Comparison of ENCODE assay signal across 8 cellular contexts in the genomic region with DNA sequence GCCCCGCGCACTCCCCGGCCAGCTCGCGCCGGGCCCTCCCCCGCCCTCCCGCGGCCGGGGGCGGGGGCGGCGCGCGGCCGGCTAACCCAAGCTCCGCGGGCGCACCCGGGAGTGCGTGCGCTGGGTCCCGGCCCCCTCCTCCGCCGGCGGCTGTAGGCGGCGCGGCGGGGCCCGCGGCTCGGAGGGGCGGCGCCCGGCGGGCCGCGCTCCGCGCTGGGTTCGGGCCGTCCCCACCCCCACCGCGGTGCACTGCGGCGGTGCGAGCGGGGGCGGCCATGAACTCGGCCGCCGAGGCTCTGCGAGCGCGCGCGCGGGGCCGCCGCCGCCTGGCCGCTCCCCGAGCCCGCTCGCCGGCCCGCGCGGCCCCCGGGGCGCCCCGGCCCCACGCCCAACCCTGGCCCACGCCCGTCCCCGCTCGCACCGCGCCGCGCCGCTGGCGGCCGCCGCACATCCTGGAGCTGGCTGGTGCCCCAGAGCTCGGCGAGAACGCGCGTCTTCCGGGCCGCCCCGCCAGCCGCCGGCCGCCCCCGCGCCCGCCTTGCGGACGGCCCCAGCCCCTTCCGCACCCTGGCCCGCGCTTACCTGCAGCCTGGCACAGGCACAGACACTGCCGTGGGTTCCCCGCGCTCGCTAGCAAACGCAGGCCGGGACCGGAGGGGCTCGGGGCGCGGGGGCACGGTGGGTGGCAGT. TPM values are rescaled to one million over a fixed set of nuclear protein-coding genes. Genes with fewer than 3 reads are reported as not detected.
A peak's percentile ranks its signal among the peaks of the same experiment; 100 is the strongest.
DNase-seq lines count a peak whose midpoint lies in the region; ATAC-seq, FAIRE-seq and TF ChIP-seq lines count a peak whose summit lies in the region.

Gene ZBTB14, minus strand, starts transcription at position 496 of the 690 bp plus-strand sequence. CDS start 2,480 bp downstream, outside the sequence.

- no peaks in the 10 kb centered on the region for H3K9me2 ChIP-seq in MM.1S (replicated peaks; ENCODE audit: insufficient read depth, low read length)

- peaks cover 32% of the 10 kb centered on the region for H3K4me1 Mint-ChIP-seq in central memory CD8-positive, alpha-beta T cell

- H3K27ac ChIP-seq in MM.1S (ENCODE audit: low read length) (peak within 1 kb of the TSS; percentile 88), keratinocyte (ENCODE audit: control insufficient read depth, insufficient read depth, low read length) (peak within 1 kb of the TSS; percentile 68)

- TF ChIP-seq CTCF in GM12865 (IDR thresholded peaks at IDR 0.05; ENCODE audit: insufficient read depth, low read depth, low read length, missing control alignments) = no peak
- TF ChIP-seq CTCF in MM.1S (IDR thresholded peaks at IDR 0.05; ENCODE audit: low read length) = no peak
- TF ChIP-seq CTCF in keratinocyte (optimal IDR thresholded peaks at IDR 0.05 in 1 of 3, IDR thresholded peaks at IDR 0.05 in 1 of 3, conservative IDR thresholded peaks at IDR 0.05 in 1 of 3; ENCODE audit: extremely low read depth in 1 of 3, insufficient read depth in 2 of 3, low read length in 3 of 3) = no peak

- H3K9ac ChIP-seq in MM.1S (ENCODE audit: low read length) (peak within 1 kb of the TSS; percentile 87), keratinocyte (ENCODE audit: control insufficient read depth, extremely low read depth, insufficient read depth, low read length) (peak within 1 kb of the TSS; percentile 78)

- H3K4me3 ChIP-seq in GM12865 (ENCODE audit: low read depth, low read length) (peak within 1 kb of the TSS; percentile 75), MM.1S (ENCODE audit: low read length) (peak within 1 kb of the TSS; percentile 88), keratinocyte (ENCODE audit: control insufficient read depth in 2 of 3, extremely low read depth in 1 of 3, insufficient read depth in 2 of 3, low read depth in 1 of 3, low read length in 3 of 3) (peak within 1 kb of the TSS; percentile 62 to 84 (median 80))

- 0 out of 2 replicates have a peak, but pooled peaks have one; percentile 5 for TF ChIP-seq POLR2A in H54 (IDR thresholded peaks at IDR 0.05; ENCODE audit: low read depth, low read length)

- no peaks in the 10 kb centered on the region for H4K20me1 ChIP-seq in MM.1S (ENCODE audit: insufficient read depth, low read length)
- no peaks in the 10 kb centered on the region for H4K20me1 ChIP-seq in keratinocyte (ENCODE audit: control insufficient read depth, extremely low read depth, insufficient read depth, low read length)

- peaks cover 3% of the 10 kb centered on the region for H3K27me3 Mint-ChIP-seq in central memory CD8-positive, alpha-beta T cell

- dilution Hi-C loops in keratinocyte (cut with MboI; ENCODE audit: extremely low pct_ligation_motif_present, low sequenced_read_pairs) = no loop called here

- H3K9me3 Mint-ChIP-seq in central memory CD8-positive, alpha-beta T cell = no peaks in the 10 kb centered on the region

- H3K9me1 ChIP-seq in keratinocyte (ENCODE audit: control insufficient read depth, extremely low read depth, insufficient read depth, low read length) = no peaks in the 10 kb centered on the region

- DNase-seq in GM12865 (ENCODE audit: low read depth) (peak; percentile 76), H54 (ENCODE audit: insufficient read length, low spot score) (peak; percentile 50), MM.1S (peak; percentile 56), keratinocyte (ENCODE audit: low read depth, low spot score) (no peak), DMS153 treated with DMSO at 0.1 percent for 48 hours (lab: John Stamatoyannopoulos, UW; ENCODE audit: unreplicated experiment) (no peak)
- peak; percentile 58 to 72 for DNase-seq in central memory CD8-positive, alpha-beta T cell (ENCODE audit: low spot score in 2 of 2)
- DNase-seq in stimulated activated CD4-positive, alpha-beta T cell treated with anti-CD3 and anti-CD28 coated beads, Interleukin-15, amount 100 ng/mL, for 1 hour (ENCODE audit: low read depth in 1 of 2, low spot score in 1 of 2) = peak; percentile 45 to 61

- H3K27me3 ChIP-seq in MM.1S (replicated peaks; ENCODE audit: insufficient read depth, low read length) = no peaks in the 10 kb centered on the region
- H3K27me3 ChIP-seq in keratinocyte (ENCODE audit: control insufficient read depth, extremely low read depth, insufficient read depth, low read length) = peaks cover 7% of the 10 kb centered on the region

- H3K79me2 ChIP-seq in MM.1S (ENCODE audit: low read length) (peaks cover 16% of the 10 kb centered on the region), keratinocyte (ENCODE audit: control insufficient read depth, insufficient read depth, low read length) (no peaks in the 10 kb centered on the region)

- peak within 1 kb of the TSS; percentile 96 for H3K27ac Mint-ChIP-seq in central memory CD8-positive, alpha-beta T cell (ENCODE audit: low read depth)

- H2AFZ ChIP-seq in MM.1S (ENCODE audit: low read length) = peak within 1 kb of the TSS; percentile 88
- peak within 1 kb of the TSS; percentile 97 for H2AFZ ChIP-seq in keratinocyte (ENCODE audit: control insufficient read depth, low read length)

- H3K4me3 Mint-ChIP-seq in central memory CD8-positive, alpha-beta T cell = peak within 1 kb of the TSS; percentile 96

- FAIRE-seq in H54 (lab: Jason Lieb, UNC) (no peak), keratinocyte (lab: Jason Lieb, UNC) (no peak)

- peaks cover 31% of the 10 kb centered on the region for H3K36me3 Mint-ChIP-seq in central memory CD8-positive, alpha-beta T cell (ENCODE audit: insufficient read depth)

- ATAC-seq in activated CD4-positive, CD25-positive, alpha-beta regulatory T cell treated with anti-CD3 and anti-CD28 coated beads, Interleukin-2, amount 50 U/mL, for 24 hours = peak; percentile 44 to 50
- peak; percentile 48 for ATAC-seq in central memory CD8-positive, alpha-beta T cell (replicated peaks; ENCODE audit: extremely low read depth, poor library complexity, severe bottlenecking)

- H3K4me1 ChIP-seq in MM.1S (ENCODE audit: low read length) = peaks cover 5% of the 10 kb centered on the region; the same call in 1 of the 2 replicates
- peaks cover 3% of the 10 kb centered on the region for H3K4me1 ChIP-seq in keratinocyte (ENCODE audit: control insufficient read depth, extremely low read depth, insufficient read depth, low read length)

- H3K36me3 ChIP-seq in MM.1S (replicated peaks; ENCODE audit: insufficient read depth, low read length) (peaks cover 6% of the 10 kb centered on the region; the same call in 1 of the 2 replicates), keratinocyte (ENCODE audit: control insufficient read depth in 2 of 2, extremely low read depth in 1 of 2, insufficient read depth in 2 of 2, low read length in 2 of 2) (peaks cover 4 to 11% of the 10 kb centered on the region in 2 experiments)

- H3K4me2 ChIP-seq in MM.1S (ENCODE audit: low read depth, low read length) (peak within 1 kb of the TSS; percentile 97), keratinocyte (ENCODE audit: control insufficient read depth, extremely low read depth, insufficient read depth, low read depth, low read length) (peak within 1 kb of the TSS; percentile 86)

- no peaks in the 10 kb centered on the region for H3K9me3 ChIP-seq in MM.1S (replicated peaks; ENCODE audit: insufficient read depth, low read length)
- H3K9me3 ChIP-seq in keratinocyte (ENCODE audit: control insufficient read depth, low read depth, low read length) = no peaks in the 10 kb centered on the region

- H3F3A ChIP-seq in MM.1S (ENCODE audit: insufficient read depth, low read length) = peaks cover 15% of the 10 kb centered on the region

RNA-seq across cellular contexts. Expression of gene ZBTB14, which starts in this region (rescaled TPM):
- 5.4 to 9.1 TPM (median 6.8 TPM) in 3 replicates for polyA plus RNA-seq in keratinocyte
- polyA plus RNA-seq in keratinocyte (2011; ENCODE audit: low read depth) = 3.9 TPM
- 3.5 and 5.6 TPM in 2 replicates for polyA plus RNA-seq in keratinocyte (2011; cell fraction: cytosol; rRNA removed)
- polyA plus RNA-seq in keratinocyte (2011; cell fraction: nucleus; rRNA removed) = 8.2 and 11.7 TPM in 2 replicates
- polyA plus RNA-seq in keratinocyte (2012; ENCODE audit: low replicate concordance) = 3.2 and 3.9 TPM in 2 replicates
- 1.6 to 5.7 TPM (median 3.1 TPM) in 3 replicates for polyA minus RNA-seq in keratinocyte
- polyA minus RNA-seq in keratinocyte (2011; cell fraction: cytosol; rRNA and poly(A)+ RNA removed) = 3.5 TPM
- 3.0 and 5.2 TPM in 2 replicates for polyA minus RNA-seq in keratinocyte (2011; cell fraction: nucleus; rRNA and poly(A)+ RNA removed)

Comparison
In these comparisons a context has a peak if more than half of its experiments do, and no peak if none do; other contexts are left out.
1. DNase-seq: peak in GM12865 (single experiment), H54 (single experiment), MM.1S (single experiment), central memory CD8-positive, alpha-beta T cell (2 of 2) and stimulated activated CD4-positive, alpha-beta T cell treated with anti-CD3 and anti-CD28 coated beads, Interleukin-15, amount 100 ng/mL, for 1 hour (2 of 2); none in keratinocyte (single experiment) and DMS153 treated with DMSO at 0.1 percent for 48 hours (single experiment).
2. Peak in every context shown above with its lines, with median percentiles within 50 percentile points of each other: H3K4me3 ChIP-seq.